ENCODE assay signal across 8 cellular contexts in genomic region chr19:18322318-18322758, GRCh38. TPM values are rescaled to one million over a fixed set of nuclear protein-coding genes. Genes with fewer than 3 reads are reported as not detected.
DNase-seq lines count a peak whose midpoint lies in the region; ATAC-seq and TF ChIP-seq lines count a peak whose summit lies in the region.

No MANE protein-coding gene starts in this region.

- 4 to 7% methylated on average over 6 to 7 of the region's 7 CpGs for WGBS in endodermal cell (ENCODE audit: insufficient coverage in 1 of 2, insufficient read length in 1 of 2), 2 experiments

- H3K4me1 Mint-ChIP-seq in T-cell (peaks cover 58 to 61% (median 60%) of the 10 kb centered on the region in 3 donors), endodermal cell (peaks cover 17% of the 10 kb centered on the region)

- H3K27ac Mint-ChIP-seq in T-cell: peak overlapping the region; percentile 95 to 98
- peak overlapping the region; percentile 94 for H3K27ac Mint-ChIP-seq in endodermal cell

- H3K27me3 ChIP-seq in endodermal cell (ENCODE audit: control insufficient read depth, insufficient read depth, low read length, poor library complexity, severe bottlenecking): no peaks in the 10 kb centered on the region
- H3K27me3 ChIP-seq in mucosa of stomach (ENCODE audit: control insufficient read depth, insufficient read depth, low read length): no peaks in the 10 kb centered on the region
- H3K27me3 ChIP-seq in uterus: no peaks in the 10 kb centered on the region

- DNase-seq in NCI-H1417 (lab: John Stamatoyannopoulos, UW) (peak in 2 of 3 experiments; percentile 60 to 77), NCI-H1417 treated with DMSO at 0.1 percent for 48 hours (lab: John Stamatoyannopoulos, UW) (no peak), HuH-7 (ENCODE audit: low spot score) (peak; percentile 59), T-cell (peak in 1 of 34 experiments; percentile 16), endodermal cell (peak; percentile 82), uterus (no peak)

- no peak for TF ChIP-seq POLR2A in uterus (IDR thresholded peaks at IDR 0.05)

- peak; percentile 56 for TF ChIP-seq CTCF in endodermal cell (conservative IDR thresholded peaks at IDR 0.05)
- no peak for TF ChIP-seq CTCF in uterus (IDR thresholded peaks at IDR 0.05)

- H3K4me3 Mint-ChIP-seq in T-cell (peak overlapping the region; percentile 80 to 86 (median 82)), endodermal cell (peak overlapping the region; percentile 88)

- peaks cover 4% of the 10 kb centered on the region for H3K4me1 ChIP-seq in endodermal cell (ENCODE audit: control insufficient read depth, insufficient read depth, low read length)
- H3K4me1 ChIP-seq in mucosa of stomach (ENCODE audit: control insufficient read depth, insufficient read depth, low read length): peaks cover 59% of the 10 kb centered on the region
- H3K4me1 ChIP-seq in uterus: peaks cover 0 to 10% of the 10 kb centered on the region in 2 donors

- POLR2A ChIA-PET in T-cell (lab: Charles Lee): interaction anchor here (0.5 to 3.0 kb wide), 6 partner anchors 17 to 586 kb away, joined by 3 to 67 read pairs (median 3); partner anchors contain the start of gene JUND (in 2 of the 2)

- H3K9ac ChIP-seq in endodermal cell (ENCODE audit: extremely low read depth, low read length, poor library complexity, severe bottlenecking): peak overlapping the region; percentile 81
- peak overlapping the region; percentile 93 for H3K9ac ChIP-seq in mucosa of stomach (ENCODE audit: low read length)

- H3K9me3 Mint-ChIP-seq in T-cell: no peaks in the 10 kb centered on the region
- no peaks in the 10 kb centered on the region for H3K9me3 Mint-ChIP-seq in endodermal cell

- H3K4me3 ChIP-seq in endodermal cell (ENCODE audit: low read length) (peak overlapping the region; percentile 91), mucosa of stomach (ENCODE audit: low read length) (peak overlapping the region; percentile 26), uterus (peak overlapping the region; percentile 63 to 67)

- intact Hi-C loops in uterus (cut with DNase I; ENCODE audit: low total_unique reads): loop anchor here (5.0 kb wide), 1 partner anchor 45 kb away; no protein-coding TSS in a partner anchor

- H3K36me3 Mint-ChIP-seq in T-cell: no peaks in the 10 kb centered on the region
- H3K36me3 Mint-ChIP-seq in endodermal cell (ENCODE audit: low read depth): peaks cover 20% of the 10 kb centered on the region

- H3K27ac ChIP-seq in endodermal cell (ENCODE audit: low read depth, low read length): peak overlapping the region; percentile 59
- H3K27ac ChIP-seq in uterus: peak overlapping the region; percentile 78 to 80

- H3K9me3 ChIP-seq in endodermal cell (ENCODE audit: control insufficient read depth, low read length) (no peaks in the 10 kb centered on the region), mucosa of stomach (ENCODE audit: control insufficient read depth, low read length) (no peaks in the 10 kb centered on the region), uterus (no peaks in the 10 kb centered on the region)

- H3K27me3 Mint-ChIP-seq in T-cell (no peaks in the 10 kb centered on the region), endodermal cell (ENCODE audit: insufficient read depth) (no peaks in the 10 kb centered on the region)

- H3K36me3 ChIP-seq in endodermal cell (ENCODE audit: control insufficient read depth, insufficient read depth, low read length): peaks cover 12% of the 10 kb centered on the region
- no peaks in the 10 kb centered on the region for H3K36me3 ChIP-seq in mucosa of stomach (ENCODE audit: control insufficient read depth, insufficient read depth, low read length)
- H3K36me3 ChIP-seq in uterus: no peaks in the 10 kb centered on the region

- CTCF ChIA-PET in T-cell (lab: Charles Lee): interaction anchor here in 1 of 2 donors (0.6 to 2.8 kb wide), 7 partner anchors 17 to 90 kb away, joined by 3 to 34 read pairs (median 4); partner anchors contain the start of gene JUND

- ATAC-seq in T-cell (replicated peaks in 1 of 4) (no peak), HG02763 (IDR thresholded peaks at IDR 0.05; ENCODE audit: unreplicated experiment) (no peak)

RNA-seq across cellular contexts. Expression of gene LSM4, which starts 0.5 kb away (rescaled TPM):
- total RNA-seq in T-cell: 10 to 100 TPM; 58.5 to 82.7 (median 69.1) TPM
- total RNA-seq in endodermal cell: 100 to 1,000 TPM; 252 to 276 TPM
- 273 TPM for polyA plus RNA-seq in endodermal cell (2013, experiment 1 of 2)
- 240 TPM for polyA plus RNA-seq in endodermal cell (2013, experiment 2 of 2)
- 100 to 1,000 TPM in 1 of 4 donors, 10 to 100 TPM in 2, 1 to 10 TPM in 1; 8.8 to 120 (median 64.2) TPM for total RNA-seq in uterus

RNA-seq across cellular contexts. Expression of gene PGPEP1, which starts 18.1 kb away (rescaled TPM):
- total RNA-seq in T-cell (10 to 100 TPM; 35.7 to 52.6 (median 45.1) TPM), endodermal cell (1 to 10 TPM; 7.7 to 9.0 TPM), uterus (10 to 100 TPM; 21.2 to 67.9 (median 38.1) TPM)
- polyA plus RNA-seq in endodermal cell (2013, experiment 1 of 2): 56.3 TPM
- 66.8 TPM for polyA plus RNA-seq in endodermal cell (2013, experiment 2 of 2)

RNA-seq across cellular contexts. Expression of gene JUND, which starts 40.9 kb away (rescaled TPM):
- 1,000 to 10,000 TPM in 1 of 5 donors, 100 to 1,000 TPM in 4; 247 to 1,161 (median 272) TPM for total RNA-seq in T-cell
- 100 to 1,000 TPM; 112 to 148 TPM for total RNA-seq in endodermal cell
- polyA plus RNA-seq in endodermal cell (2013, experiment 1 of 2): 255 TPM
- polyA plus RNA-seq in endodermal cell (2013, experiment 2 of 2): 262 TPM
- total RNA-seq in uterus: 100 to 1,000 TPM; 152 to 386 (median 290) TPM

RNA-seq across cellular contexts. Expression of gene IQCN, which starts 48.1 kb away (rescaled TPM):
- total RNA-seq in T-cell (10 to 100 TPM in 2 of 5 donors, 1 to 10 TPM in 3; 4.1 to 42.8 (median 6.3) TPM), endodermal cell (1 to 10 TPM; 2.4 to 3.3 TPM), uterus (10 to 100 TPM in 1 of 4 donors, 1 to 10 TPM in 3; 1.0 to 41.1 (median 3.0) TPM)
- polyA plus RNA-seq in endodermal cell (2013, experiment 1 of 2): 3.2 TPM
- 2.7 TPM for polyA plus RNA-seq in endodermal cell (2013, experiment 2 of 2)

Comparison
In these comparisons a context has a peak if more than half of its experiments do, and no peak if none do; other contexts are left out.
1. DNase-seq: peak in NCI-H1417 (2 of 3), HuH-7 (single experiment) and endodermal cell (single experiment); none in NCI-H1417 treated with DMSO at 0.1 percent for 48 hours (single experiment) and uterus (0 of 2).
2. H3K4me3 ChIP-seq: peak in every context shown above with its lines; median percentile 91 in endodermal cell; 65 in uterus; 26 in mucosa of stomach.